ENCODE assay signal across 20 cellular contexts in the genomic region with DNA sequence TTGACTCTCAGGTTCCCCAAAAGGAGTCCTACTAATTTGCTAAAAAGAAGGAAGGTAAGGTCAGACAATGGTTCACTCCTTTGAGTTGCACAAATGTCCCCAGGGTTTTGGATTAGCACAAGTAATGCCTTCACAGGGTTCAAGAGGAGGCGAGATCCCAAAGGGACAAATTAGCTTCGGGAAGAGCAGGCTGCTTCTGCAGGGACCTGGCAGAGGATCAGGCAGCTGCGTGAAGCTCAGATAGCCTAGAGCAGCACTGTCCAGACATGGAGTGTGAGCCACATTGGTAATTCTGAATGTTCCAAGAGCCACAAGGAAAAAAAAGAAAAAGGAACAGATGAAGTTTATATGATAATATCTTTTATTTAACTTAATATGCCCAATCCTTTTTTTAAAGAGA.
DNase-seq lines count a peak whose midpoint lies in the region; ATAC-seq and TF ChIP-seq lines count a peak whose summit lies in the region.
"Had no signal": no experiment of that assay in that cellular context is flagged by ENCODE, and none has a peak within 500 bp of the region (broad histone marks: within the 10 kb centered on the region; RNA-seq: fewer than 3 reads in every experiment).

No MANE protein-coding gene starts in this region.

- H3K27ac ChIP-seq in right atrium auricular region (no peak overlapping the region), GM23338 (ENCODE audit: low read depth) (no peak overlapping the region), gastrocnemius medialis (peak overlapping the region in 1 of 4 donors; percentile 12), ovary (no peak overlapping the region)

- peaks cover 9% of the 10 kb centered on the region for H3K9me3 Mint-ChIP-seq in GM23338
- H3K9me3 Mint-ChIP-seq: HFFc6 had no signal

- no peaks in the 10 kb centered on the region; the same call in 2 of the 3 replicates for H3K36me3 Mint-ChIP-seq in GM23338 (ENCODE audit: low read depth)
- H3K36me3 Mint-ChIP-seq: CD4-positive, CD25-positive, alpha-beta regulatory T cell had no signal

- no peaks in the 10 kb centered on the region for H3K79me2 ChIP-seq in GM23338 (replicated peaks; ENCODE audit: insufficient read depth)

- no peak for TF ChIP-seq POLR2A in gastrocnemius medialis (IDR thresholded peaks at IDR 0.05)
- TF ChIP-seq POLR2A in ovary (IDR thresholded peaks at IDR 0.05) = no peak

- H3K4me1 Mint-ChIP-seq in GM23338 = no peaks in the 10 kb centered on the region
- H3K4me1 Mint-ChIP-seq: CD4-positive, CD25-positive, alpha-beta regulatory T cell had no signal

- H4K20me1 ChIP-seq in GM23338 (replicated peaks; ENCODE audit: insufficient read depth) = no peaks in the 10 kb centered on the region

- H3K27me3 ChIP-seq in right atrium auricular region (no peaks in the 10 kb centered on the region), GM23338 (ENCODE audit: insufficient read depth) (no peaks in the 10 kb centered on the region), gastrocnemius medialis (no peaks in the 10 kb centered on the region), ovary (no peaks in the 10 kb centered on the region)
- H3K27me3 ChIP-seq: BE2C had no signal

- intact Hi-C loops in Right ventricle myocardium inferior (cut with DNase I) = no loop called here
- intact Hi-C loops in gastrocnemius medialis (cut with DNase I; ENCODE audit: low total_unique reads) = no loop called here
- intact Hi-C loops in ovary (cut with DNase I) = no loop called here

- no peaks in the 10 kb centered on the region for H3K27me3 Mint-ChIP-seq in GM23338 (ENCODE audit: insufficient read depth, low read depth, poor library complexity)

- H3F3A ChIP-seq in GM23338 (replicated peaks; ENCODE audit: low read depth) = no peaks in the 10 kb centered on the region

- H3K4me3 ChIP-seq in right atrium auricular region = no peak overlapping the region
- no peak overlapping the region for H3K4me3 ChIP-seq in GM23338
- H3K4me3 ChIP-seq in gastrocnemius medialis = no peak overlapping the region
- no peak overlapping the region for H3K4me3 ChIP-seq in ovary

- H2AFZ ChIP-seq in GM23338 = peak overlapping the region; percentile 79; the same call in 1 of the 2 replicates

- no peak overlapping the region for H3K27ac Mint-ChIP-seq in GM23338
- H3K27ac Mint-ChIP-seq: CD4-positive, CD25-positive, alpha-beta regulatory T cell; HFFc6 had no signal

- peaks cover 7% of the 10 kb centered on the region; the same call in 1 of the 2 replicates for H3K9me2 ChIP-seq in GM23338 (ENCODE audit: insufficient read depth)

- H3K36me3 ChIP-seq in right atrium auricular region = no peaks in the 10 kb centered on the region
- no peaks in the 10 kb centered on the region for H3K36me3 ChIP-seq in GM23338 (ENCODE audit: insufficient read depth)
- H3K36me3 ChIP-seq in gastrocnemius medialis = peaks cover 0 to 36% of the 10 kb centered on the region in 2 donors
- H3K36me3 ChIP-seq in ovary = no peaks in the 10 kb centered on the region
- H3K36me3 ChIP-seq: BE2C had no signal

- H3K4me1 ChIP-seq in right atrium auricular region (no peaks in the 10 kb centered on the region), GM23338 (ENCODE audit: insufficient read depth) (no peaks in the 10 kb centered on the region), gastrocnemius medialis (no peaks in the 10 kb centered on the region), ovary (ENCODE audit: insufficient read depth) (no peaks in the 10 kb centered on the region)
- H3K4me1 ChIP-seq: BE2C, Caco-2 had no signal

- TF ChIP-seq CTCF in right atrium auricular region (IDR thresholded peaks at IDR 0.05) (no peak), GM23338 (conservative IDR thresholded peaks at IDR 0.05; ENCODE audit: low read depth in 2 of 2) (no peak), gastrocnemius medialis (IDR thresholded peaks at IDR 0.05 in 4 of 5, conservative IDR thresholded peaks at IDR 0.05 in 1 of 5) (no peak), ovary (IDR thresholded peaks at IDR 0.05) (no peak)

- TF ChIP-seq EP300 in ovary (IDR thresholded peaks at IDR 0.05) = no peak

- no peak overlapping the region for H3K4me3 Mint-ChIP-seq in GM23338
- H3K4me3 Mint-ChIP-seq: CD4-positive, CD25-positive, alpha-beta regulatory T cell; HFFc6 had no signal

- ATAC-seq in Right ventricle myocardium inferior = peak; percentile 62
- no peak for ATAC-seq in GM23338
- peak; percentile 57 to 63 for ATAC-seq in gastrocnemius medialis
- no peak for ATAC-seq in GM21723 (IDR thresholded peaks at IDR 0.05; ENCODE audit: unreplicated experiment)
- ATAC-seq: HCT116 had no signal

- H3K4me2 ChIP-seq in GM23338 = no peak overlapping the region

- WGBS in ovary, 3 donors = 57 to 61% (median 60%) methylated on average over 3 of the region's 3 CpGs

- DNase-seq in Right ventricle myocardium inferior (ENCODE audit: missing footprints) = no peak
- DNase-seq in right atrium auricular region (ENCODE audit: low spot score) = no peak
- DNase-seq in D341Med (ENCODE audit: low spot score) = peak; percentile 64
- no peak for DNase-seq in GM23338 (ENCODE audit: low spot score)
- DNase-seq in gastrocnemius medialis = peak in 1 of 2 donors; percentile 27
- no peak for DNase-seq in ovary
- DNase-seq: ACHN; BE2C; C1 segment of cervical spinal cord; Caco-2; CD4-positive, CD25-positive, alpha-beta regulatory T cell; DMS153; DMS79; GDM1; GOT3; H7; HFFc6; IMR-90 had no signal

- in situ Hi-C loops in gastrocnemius medialis (cut with MboI; ENCODE audit: low sequenced_read_pairs in 4 of 4) = no loop called here

- H3K9me3 ChIP-seq in right atrium auricular region = no peaks in the 10 kb centered on the region
- no peaks in the 10 kb centered on the region for H3K9me3 ChIP-seq in gastrocnemius medialis
- no peaks in the 10 kb centered on the region for H3K9me3 ChIP-seq in ovary
- H3K9me3 ChIP-seq: Caco-2 had no signal

TF ChIP-seq in GM23338, 12 proteins besides CTCF, POLR2A, EP300 and RAD21 (continues in another document):
- TF ChIP-seq CREB1 (CRISPR knock-in tag; IDR thresholded peaks at IDR 0.05; ENCODE audit: low read depth) = no peak
- no peak for TF ChIP-seq STAT1 (IDR thresholded peaks at IDR 0.05; ENCODE audit: unreplicated experiment)
- TF ChIP-seq ZNF114 (CRISPR knock-in tag; IDR thresholded peaks at IDR 0.05) = no peak
- no peak for TF ChIP-seq ZNF331 (CRISPR knock-in tag; IDR thresholded peaks at IDR 0.05; ENCODE audit: low read depth)
- TF ChIP-seq, protein P1, sequence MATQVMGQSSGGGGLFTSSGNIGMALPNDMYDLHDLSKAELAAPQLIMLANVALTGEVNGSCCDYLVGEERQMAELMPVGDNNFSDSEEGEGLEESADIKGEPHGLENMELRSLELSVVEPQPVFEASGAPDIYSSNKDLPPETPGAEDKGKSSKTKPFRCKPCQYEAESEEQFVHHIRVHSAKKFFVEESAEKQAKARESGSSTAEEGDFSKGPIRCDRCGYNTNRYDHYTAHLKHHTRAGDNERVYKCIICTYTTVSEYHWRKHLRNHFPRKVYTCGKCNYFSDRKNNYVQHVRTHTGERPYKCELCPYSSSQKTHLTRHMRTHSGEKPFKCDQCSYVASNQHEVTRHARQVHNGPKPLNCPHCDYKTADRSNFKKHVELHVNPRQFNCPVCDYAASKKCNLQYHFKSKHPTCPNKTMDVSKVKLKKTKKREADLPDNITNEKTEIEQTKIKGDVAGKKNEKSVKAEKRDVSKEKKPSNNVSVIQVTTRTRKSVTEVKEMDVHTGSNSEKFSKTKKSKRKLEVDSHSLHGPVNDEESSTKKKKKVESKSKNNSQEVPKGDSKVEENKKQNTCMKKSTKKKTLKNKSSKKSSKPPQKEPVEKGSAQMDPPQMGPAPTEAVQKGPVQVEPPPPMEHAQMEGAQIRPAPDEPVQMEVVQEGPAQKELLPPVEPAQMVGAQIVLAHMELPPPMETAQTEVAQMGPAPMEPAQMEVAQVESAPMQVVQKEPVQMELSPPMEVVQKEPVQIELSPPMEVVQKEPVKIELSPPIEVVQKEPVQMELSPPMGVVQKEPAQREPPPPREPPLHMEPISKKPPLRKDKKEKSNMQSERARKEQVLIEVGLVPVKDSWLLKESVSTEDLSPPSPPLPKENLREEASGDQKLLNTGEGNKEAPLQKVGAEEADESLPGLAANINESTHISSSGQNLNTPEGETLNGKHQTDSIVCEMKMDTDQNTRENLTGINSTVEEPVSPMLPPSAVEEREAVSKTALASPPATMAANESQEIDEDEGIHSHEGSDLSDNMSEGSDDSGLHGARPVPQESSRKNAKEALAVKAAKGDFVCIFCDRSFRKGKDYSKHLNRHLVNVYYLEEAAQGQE (IDR thresholded peaks at IDR 0.05; ENCODE audit: unreplicated experiment) = no peak
- TF ChIP-seq POLR2AphosphoS5 (IDR thresholded peaks at IDR 0.05; ENCODE audit: low read depth) = no peak
- no peak for TF ChIP-seq EZH2phosphoT487 (IDR thresholded peaks at IDR 0.05; ENCODE audit: unreplicated experiment)
- no peak for TF ChIP-seq JUNB (IDR thresholded peaks at IDR 0.05; ENCODE audit: unreplicated experiment)

Comparison
In these comparisons a context has a peak if more than half of its experiments do, and no peak if none do; other contexts are left out.
1. ATAC-seq: peak in Right ventricle myocardium inferior (single experiment) and gastrocnemius medialis (2 of 2); none in GM23338 (single experiment) and GM21723 (single experiment).